In genomic region chr2:31529256-31529655, GRCh38 we compare ENCODE assay signal across 1 cellular context.
TF ChIP-seq lines count a peak whose summit lies in the region.

No MANE protein-coding gene starts in this region.

TF ChIP-seq in GM23338, 12 proteins besides CTCF, POLR2A, EP300 and RAD21 (continued from another document):
- TF ChIP-seq REST (IDR thresholded peaks at IDR 0.05; ENCODE audit: unreplicated experiment) (no peak), STAT1 (IDR thresholded peaks at IDR 0.05; ENCODE audit: unreplicated experiment) (no peak), ZNF114 (CRISPR knock-in tag; IDR thresholded peaks at IDR 0.05) (no peak), EZH2phosphoT487 (IDR thresholded peaks at IDR 0.05; ENCODE audit: unreplicated experiment) (no peak)
TF ChIP-seq in GM23338: peak in this region for 0.
